Comparison of ENCODE assay signal across 30 cellular contexts in genomic region chr17:76967762-76968161, GRCh38.
A peak's percentile ranks its signal among the peaks of the same experiment; 100 is the strongest.
DNase-seq lines count a peak whose midpoint lies in the region; ATAC-seq and TF ChIP-seq lines count a peak whose summit lies in the region.
"Had no signal": no experiment of that assay in that cellular context is flagged by ENCODE, and none has a peak within 500 bp of the region (broad histone marks: within the 10 kb centered on the region; RNA-seq: fewer than 3 reads in every experiment).

No MANE protein-coding gene starts in this region.

- no peaks in the 10 kb centered on the region for H3K36me3 ChIP-seq in HUES6 (ENCODE audit: control insufficient read depth, insufficient read depth, low read length)
- H3K36me3 ChIP-seq: BE2C, ovary, tibial nerve had no signal

- peak overlapping the region; percentile 69 for H3K4me3 ChIP-seq in HUES6 (ENCODE audit: low read depth, low read length)
- H3K4me3 ChIP-seq: ovary, tibial nerve had no signal

- peaks cover 28% of the 10 kb centered on the region for H3K4me1 Mint-ChIP-seq in CD4-positive, alpha-beta T cell (ENCODE audit: low read depth)
- H3K4me1 Mint-ChIP-seq in activated B cell treated with CpG ODN at 0.5 μM for 24 hours (peaks cover 28% of the 10 kb centered on the region), nephron progenitor cell (peaks cover 34% of the 10 kb centered on the region)

- no peak for ATAC-seq in CD4-positive, alpha-beta T cell (ENCODE audit: poor library complexity)
- ATAC-seq in activated B cell treated with CpG ODN at 0.5 μM for 24 hours (ENCODE audit: low read depth) (no peak), HG03571 (IDR thresholded peaks at IDR 0.05; ENCODE audit: unreplicated experiment) (no peak), HG03342 (IDR thresholded peaks at IDR 0.05; ENCODE audit: unreplicated experiment) (no peak)
- ATAC-seq: natural killer cell had no signal

- H3K27me3 ChIP-seq in CD4-positive, alpha-beta T cell (ENCODE audit: control insufficient read depth, insufficient read depth, low read length): no peaks in the 10 kb centered on the region
- H3K27me3 ChIP-seq in HUES6 (ENCODE audit: control insufficient read depth, insufficient read depth, low read length): no peaks in the 10 kb centered on the region
- H3K27me3 ChIP-seq: BE2C, ovary had no signal

- H3K9me3 Mint-ChIP-seq in CD4-positive, alpha-beta T cell: no peaks in the 10 kb centered on the region
- no peaks in the 10 kb centered on the region for H3K9me3 Mint-ChIP-seq in activated B cell treated with CpG ODN at 0.5 μM for 24 hours
- H3K9me3 Mint-ChIP-seq in nephron progenitor cell: no peaks in the 10 kb centered on the region
- H3K9me3 Mint-ChIP-seq: activated CD4-positive, alpha-beta T cell treated with anti-CD3 and anti-CD28 coated beads, Interleukin-2, amount 10 ng/mL, durations not matched to agents 7 days and 5 days; HFFc6; mesothelial cell of epicardium; natural killer cell had no signal

- no peaks in the 10 kb centered on the region for H3K9me3 ChIP-seq in CD4-positive, alpha-beta T cell (ENCODE audit: control insufficient read depth, low read length)
- H3K9me3 ChIP-seq in HUES6 (ENCODE audit: control insufficient read depth, insufficient read depth, low read depth, low read length): no peaks in the 10 kb centered on the region
- H3K9me3 ChIP-seq: BE2C, ovary, tibial nerve had no signal

- DNase-seq in CD4-positive, alpha-beta T cell: no peak
- DNase-seq in activated B cell treated with CpG ODN at 0.5 μM for 24 hours (no peak), nephron progenitor cell (no peak), activated gamma-delta T cell treated with Interleukin-2 at 50 U/mL for 16 hours (no peak), SIG-M5 (lab: John Stamatoyannopoulos, UW) (no peak)
- DNase-seq: activated CD4-positive, alpha-beta T cell treated with anti-CD3 and anti-CD28 coated beads, Interleukin-2, amount 10 ng/mL, durations not matched to agents 7 days and 5 days; anterior cingulate cortex; BE2C; DMS79 treated with DMSO at 0.1 percent for 48 hours; effector CD4-positive, alpha-beta T cell; glutamatergic neuron; HFFc6; islet precursor cell; natural killer cell; NCI-H1048; NCI-H187; NCI-H2171 treated with DMSO at 0.1 percent for 48 hours; ovary; RPMI8226; small intestine; stimulated activated CD4-positive, alpha-beta T cell treated with anti-CD3 and anti-CD28 coated beads, Interleukin-1b, Interleukin-23, amount 100 ng/mL, for 48 hours; stimulated activated CD8-positive, alpha-beta memory T cell treated with anti-CD3 and anti-CD28 coated beads, Interleukin-4, amount 100 ng/mL, for 48 hours had no signal

- CTCF ChIA-PET in CD4-positive, alpha-beta T cell (lab: Charles Lee): no interaction called here
- CTCF ChIA-PET in activated B cell treated with CpG ODN at 0.5 μM for 24 hours (lab: Charles Lee): no interaction called here

- peaks cover 53% of the 10 kb centered on the region for H3K4me1 ChIP-seq in HUES6 (ENCODE audit: control insufficient read depth, insufficient read depth, low read length)

- no peaks in the 10 kb centered on the region for H3K36me3 Mint-ChIP-seq in CD4-positive, alpha-beta T cell (ENCODE audit: low read depth)
- H3K36me3 Mint-ChIP-seq in activated B cell treated with CpG ODN at 0.5 μM for 24 hours (ENCODE audit: low read depth) (no peaks in the 10 kb centered on the region), nephron progenitor cell (ENCODE audit: low read depth) (no peaks in the 10 kb centered on the region)
- H3K36me3 Mint-ChIP-seq: activated naive CD8-positive, alpha-beta T cell; mesothelial cell of epicardium; natural killer cell had no signal

- H3K27me3 Mint-ChIP-seq in CD4-positive, alpha-beta T cell: peaks cover 4% of the 10 kb centered on the region
- peaks cover 29% of the 10 kb centered on the region for H3K27me3 Mint-ChIP-seq in activated B cell treated with CpG ODN at 0.5 μM for 24 hours
- H3K27me3 Mint-ChIP-seq in nephron progenitor cell (ENCODE audit: low read depth, poor library complexity): peaks cover 43% of the 10 kb centered on the region
- H3K27me3 Mint-ChIP-seq: activated naive CD8-positive, alpha-beta T cell had no signal

- TF ChIP-seq CTCF in CD4-positive, alpha-beta T cell (IDR thresholded peaks at IDR 0.05): no peak
- TF ChIP-seq CTCF in activated B cell treated with CpG ODN at 0.5 μM for 24 hours (IDR thresholded peaks at IDR 0.05) (no peak), nephron progenitor cell (IDR thresholded peaks at IDR 0.05) (no peak)

- H3K4me3 Mint-ChIP-seq in CD4-positive, alpha-beta T cell: peak overlapping the region; percentile 82
- H3K4me3 Mint-ChIP-seq in activated B cell treated with CpG ODN at 0.5 μM for 24 hours (peak overlapping the region; percentile 84), nephron progenitor cell (peak overlapping the region; percentile 82)
- H3K4me3 Mint-ChIP-seq: activated CD4-positive, alpha-beta T cell treated with anti-CD3 and anti-CD28 coated beads, Interleukin-2, amount 10 ng/mL, durations not matched to agents 7 days and 5 days; HFFc6 had no signal

- intact Hi-C loops in CD4-positive, alpha-beta T cell (cut with DNase I, micrococcal nuclease): no loop called here
- intact Hi-C loops in activated B cell treated with CpG ODN at 0.5 μM for 24 hours (cut with micrococcal nuclease): no loop called here

- H3K27ac ChIP-seq in CD4-positive, alpha-beta T cell (ENCODE audit: low read depth, low read length): no peak overlapping the region
- no peak overlapping the region for H3K27ac ChIP-seq in HUES6 (ENCODE audit: low read depth, low read length)
- H3K27ac ChIP-seq: HL-60, ovary, tibial nerve, VCaP had no signal

- peak overlapping the region; percentile 74 for H3K27ac Mint-ChIP-seq in CD4-positive, alpha-beta T cell
- H3K27ac Mint-ChIP-seq in activated B cell treated with CpG ODN at 0.5 μM for 24 hours (no peak overlapping the region), nephron progenitor cell (no peak overlapping the region)
- H3K27ac Mint-ChIP-seq: activated CD4-positive, alpha-beta T cell treated with anti-CD3 and anti-CD28 coated beads, Interleukin-2, amount 10 ng/mL, durations not matched to agents 7 days and 5 days; activated naive CD8-positive, alpha-beta T cell; HFFc6; mesothelial cell of epicardium; natural killer cell had no signal

- POLR2A ChIA-PET in CD4-positive, alpha-beta T cell (lab: Charles Lee): no interaction called here
- POLR2A ChIA-PET in activated B cell treated with CpG ODN at 0.5 μM for 24 hours (lab: Charles Lee): interaction anchor here (1.3 to 4.5 kb wide), 2 partner anchors 10 to 14 kb away, joined by 3 to 49 read pairs; no protein-coding TSS in a partner anchor

- H3K9ac ChIP-seq in HUES6 (ENCODE audit: low read length): no peak overlapping the region
